Comparison of ENCODE assay signal across 3 cellular contexts in the genomic region with DNA sequence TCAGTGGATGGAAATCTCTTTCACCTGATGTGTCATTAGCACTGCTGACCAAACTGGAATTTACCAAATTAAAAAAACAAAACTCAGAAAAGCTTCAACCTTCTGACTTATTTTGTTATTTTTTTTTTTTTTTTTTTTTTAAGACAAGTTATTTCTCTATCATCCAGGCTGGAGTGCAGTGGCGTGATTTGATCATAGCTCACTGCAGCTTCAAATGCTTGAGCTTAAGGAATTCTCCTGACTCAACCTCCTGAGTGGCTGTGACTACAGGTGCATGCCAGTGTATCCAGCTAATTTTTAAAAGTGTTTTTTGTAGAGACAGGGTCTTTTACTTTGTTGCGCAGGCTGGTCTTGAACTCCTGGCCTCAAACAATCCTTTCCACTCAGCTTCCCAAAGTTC.
"Had no signal": no experiment of that assay in that cellular context is flagged by ENCODE, and none has a peak within 500 bp of the region (broad histone marks: within the 10 kb centered on the region; RNA-seq: fewer than 3 reads in every experiment).

No MANE protein-coding gene starts in this region.

- ATAC-seq: GM12878 had no signal

- DNase-seq: GDM1, GF-D8 had no signal

- H3K4me3 ChIP-seq: GM12878 had no signal
